ENCODE assay signal across 20 cellular contexts in genomic region chr5:21142791-21143190, GRCh38.
DNase-seq lines count a peak whose midpoint lies in the region; ATAC-seq lines count a peak whose summit lies in the region.
"Had no signal": no experiment of that assay in that cellular context is flagged by ENCODE, and none has a peak within 500 bp of the region (broad histone marks: within the 10 kb centered on the region; RNA-seq: fewer than 3 reads in every experiment).

No MANE protein-coding gene starts in this region.

- CTCF ChIA-PET in activated CD8-positive, alpha-beta T cell treated with anti-CD3 and anti-CD28 coated beads, Interleukin-2, amount 10 ng/mL, durations not matched to agents 7 days and 5 days (lab: Charles Lee): no interaction called here

- peak; percentile 2 for DNase-seq in activated CD4-positive, alpha-beta T cell treated with anti-CD3 and anti-CD28 coated beads for 48 hours
- no peak for DNase-seq in activated CD4-positive, alpha-beta T cell treated with anti-CD3 and anti-CD28 coated beads, Interleukin-2, amount 50 U/mL, for 1 hour
- DNase-seq in activated naive CD4-positive, alpha-beta T cell treated with anti-CD3 and anti-CD28 coated beads, Interleukin-2, amount 50 U/mL, for 72 hours (ENCODE audit: low spot score in 2 of 2): no peak
- no peak for DNase-seq in activated naive CD4-positive, alpha-beta T cell (lab: John Stamatoyannopoulos, UW)
- DNase-seq in KBM-7: peak; percentile 7
- DNase-seq in activated CD8-positive, alpha-beta T cell treated with anti-CD3 and anti-CD28 coated beads, Interleukin-2, amount 10 ng/mL, durations not matched to agents 7 days and 5 days: peak; percentile 21
- no peak for DNase-seq in cerebellum (ENCODE audit: low spot score)
- DNase-seq: DMS153, DND-41, HCEC 1CT, NCI-H1048, NCI-H1417, NCI-H1694, NCI-H2081, NCI-H226, NCI-H510A, NCI-H69, Right ventricle myocardium superior, RPMI8226 had no signal

- in situ Hi-C loops in KBM-7 (cut with MboI; ENCODE audit: low pct_unique_long_range_greater_than_20kb, low sequenced_read_pairs): no loop called here

- POLR2A ChIA-PET in activated CD8-positive, alpha-beta T cell treated with anti-CD3 and anti-CD28 coated beads, Interleukin-2, amount 10 ng/mL, durations not matched to agents 7 days and 5 days (lab: Charles Lee): no interaction called here

- no peak overlapping the region for H3K27ac Mint-ChIP-seq in activated naive CD4-positive, alpha-beta T cell treated with anti-CD3 and anti-CD28 coated beads, Interleukin-2, amount 50 U/mL, for 72 hours
- H3K27ac Mint-ChIP-seq in activated CD8-positive, alpha-beta T cell treated with anti-CD3 and anti-CD28 coated beads, Interleukin-2, amount 10 ng/mL, durations not matched to agents 7 days and 5 days: no peak overlapping the region

- peaks cover 0 to 6% of the 10 kb centered on the region in 2 donors for H3K9me3 Mint-ChIP-seq in activated naive CD4-positive, alpha-beta T cell treated with anti-CD3 and anti-CD28 coated beads, Interleukin-2, amount 50 U/mL, for 72 hours
- peaks cover 3% of the 10 kb centered on the region for H3K9me3 Mint-ChIP-seq in activated CD8-positive, alpha-beta T cell treated with anti-CD3 and anti-CD28 coated beads, Interleukin-2, amount 10 ng/mL, durations not matched to agents 7 days and 5 days (ENCODE audit: insufficient read depth)

- peak; percentile 73 to 74 for ATAC-seq in activated naive CD4-positive, alpha-beta T cell treated with anti-CD3 and anti-CD28 coated beads, Interleukin-2, amount 50 U/mL, for 72 hours
- peak; percentile 36 for ATAC-seq in activated CD8-positive, alpha-beta T cell treated with anti-CD3 and anti-CD28 coated beads, Interleukin-2, amount 10 ng/mL, durations not matched to agents 7 days and 5 days
- ATAC-seq: K562 had no signal

- H3K36me3 Mint-ChIP-seq in activated naive CD4-positive, alpha-beta T cell treated with anti-CD3 and anti-CD28 coated beads, Interleukin-2, amount 50 U/mL, for 72 hours: no peaks in the 10 kb centered on the region
- no peaks in the 10 kb centered on the region for H3K36me3 Mint-ChIP-seq in activated CD8-positive, alpha-beta T cell treated with anti-CD3 and anti-CD28 coated beads, Interleukin-2, amount 10 ng/mL, durations not matched to agents 7 days and 5 days (ENCODE audit: low read depth)

- no peaks in the 10 kb centered on the region for H3K4me1 Mint-ChIP-seq in activated CD8-positive, alpha-beta T cell treated with anti-CD3 and anti-CD28 coated beads, Interleukin-2, amount 10 ng/mL, durations not matched to agents 7 days and 5 days (ENCODE audit: low read depth)

- no peak overlapping the region for H3K4me3 Mint-ChIP-seq in activated CD8-positive, alpha-beta T cell treated with anti-CD3 and anti-CD28 coated beads, Interleukin-2, amount 10 ng/mL, durations not matched to agents 7 days and 5 days

- no peaks in the 10 kb centered on the region for H3K27me3 Mint-ChIP-seq in activated CD8-positive, alpha-beta T cell treated with anti-CD3 and anti-CD28 coated beads, Interleukin-2, amount 10 ng/mL, durations not matched to agents 7 days and 5 days (ENCODE audit: low read depth)

Comparison
In these comparisons a context has a peak if more than half of its experiments do, and no peak if none do; other contexts are left out.
1. DNase-seq: peak in activated CD4-positive, alpha-beta T cell treated with anti-CD3 and anti-CD28 coated beads for 48 hours (single experiment), KBM-7 (single experiment) and activated CD8-positive, alpha-beta T cell treated with anti-CD3 and anti-CD28 coated beads, Interleukin-2, amount 10 ng/mL, durations not matched to agents 7 days and 5 days (single experiment); none in activated CD4-positive, alpha-beta T cell treated with anti-CD3 and anti-CD28 coated beads, Interleukin-2, amount 50 U/mL, for 1 hour (single experiment), activated naive CD4-positive, alpha-beta T cell treated with anti-CD3 and anti-CD28 coated beads, Interleukin-2, amount 50 U/mL, for 72 hours (0 of 2), activated naive CD4-positive, alpha-beta T cell (0 of 4) and cerebellum (single experiment).